ENCODE assay signal across 1 cellular context in the genomic region with DNA sequence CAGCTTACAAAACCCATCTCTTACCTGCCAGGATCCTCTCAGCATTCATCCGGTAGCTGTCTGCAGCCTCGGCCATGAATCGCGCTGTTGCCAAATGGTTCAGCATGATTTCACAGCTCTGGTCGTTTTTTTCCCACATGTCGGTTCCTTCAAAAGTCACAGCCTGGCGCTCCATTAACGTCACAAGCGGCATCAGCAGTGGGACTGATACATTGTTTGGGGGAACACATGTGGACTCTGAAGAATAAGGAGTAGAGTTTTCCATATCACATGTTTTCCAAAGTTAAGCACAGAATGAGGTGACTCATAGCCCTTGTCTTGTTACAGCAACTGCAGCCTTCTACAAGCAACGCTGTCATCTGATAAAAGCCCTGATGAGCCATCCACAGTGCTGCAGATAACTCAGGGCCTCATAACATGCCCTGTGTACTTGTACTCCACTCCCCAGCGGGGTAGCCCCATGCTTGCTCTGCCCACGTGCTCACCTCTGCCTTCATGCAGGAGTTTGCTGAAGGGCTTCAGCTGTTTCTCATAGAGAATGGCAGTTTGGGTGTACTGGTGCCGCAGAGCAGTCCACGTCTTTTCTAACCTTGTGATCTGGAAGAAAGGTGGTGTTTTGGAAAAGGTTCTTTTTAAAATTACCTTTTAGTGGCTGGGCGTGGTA.
TF ChIP-seq lines count a peak whose summit lies in the region.

No MANE protein-coding gene starts in this region.

TF ChIP-seq in K562, 482 proteins besides CTCF, POLR2A, EP300 and RAD21 (continued from another document and continues in another):
- TF ChIP-seq, protein P1, sequence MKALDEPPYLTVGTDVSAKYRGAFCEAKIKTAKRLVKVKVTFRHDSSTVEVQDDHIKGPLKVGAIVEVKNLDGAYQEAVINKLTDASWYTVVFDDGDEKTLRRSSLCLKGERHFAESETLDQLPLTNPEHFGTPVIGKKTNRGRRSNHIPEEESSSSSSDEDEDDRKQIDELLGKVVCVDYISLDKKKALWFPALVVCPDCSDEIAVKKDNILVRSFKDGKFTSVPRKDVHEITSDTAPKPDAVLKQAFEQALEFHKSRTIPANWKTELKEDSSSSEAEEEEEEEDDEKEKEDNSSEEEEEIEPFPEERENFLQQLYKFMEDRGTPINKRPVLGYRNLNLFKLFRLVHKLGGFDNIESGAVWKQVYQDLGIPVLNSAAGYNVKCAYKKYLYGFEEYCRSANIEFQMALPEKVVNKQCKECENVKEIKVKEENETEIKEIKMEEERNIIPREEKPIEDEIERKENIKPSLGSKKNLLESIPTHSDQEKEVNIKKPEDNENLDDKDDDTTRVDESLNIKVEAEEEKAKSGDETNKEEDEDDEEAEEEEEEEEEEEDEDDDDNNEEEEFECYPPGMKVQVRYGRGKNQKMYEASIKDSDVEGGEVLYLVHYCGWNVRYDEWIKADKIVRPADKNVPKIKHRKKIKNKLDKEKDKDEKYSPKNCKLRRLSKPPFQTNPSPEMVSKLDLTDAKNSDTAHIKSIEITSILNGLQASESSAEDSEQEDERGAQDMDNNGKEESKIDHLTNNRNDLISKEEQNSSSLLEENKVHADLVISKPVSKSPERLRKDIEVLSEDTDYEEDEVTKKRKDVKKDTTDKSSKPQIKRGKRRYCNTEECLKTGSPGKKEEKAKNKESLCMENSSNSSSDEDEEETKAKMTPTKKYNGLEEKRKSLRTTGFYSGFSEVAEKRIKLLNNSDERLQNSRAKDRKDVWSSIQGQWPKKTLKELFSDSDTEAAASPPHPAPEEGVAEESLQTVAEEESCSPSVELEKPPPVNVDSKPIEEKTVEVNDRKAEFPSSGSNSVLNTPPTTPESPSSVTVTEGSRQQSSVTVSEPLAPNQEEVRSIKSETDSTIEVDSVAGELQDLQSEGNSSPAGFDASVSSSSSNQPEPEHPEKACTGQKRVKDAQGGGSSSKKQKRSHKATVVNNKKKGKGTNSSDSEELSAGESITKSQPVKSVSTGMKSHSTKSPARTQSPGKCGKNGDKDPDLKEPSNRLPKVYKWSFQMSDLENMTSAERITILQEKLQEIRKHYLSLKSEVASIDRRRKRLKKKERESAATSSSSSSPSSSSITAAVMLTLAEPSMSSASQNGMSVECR (CRISPR knock-in tag; IDR thresholded peaks at IDR 0.05): peak; percentile 80
- TF ChIP-seq NKRF (IDR thresholded peaks at IDR 0.05; ENCODE audit: borderline replicate concordance): peak; percentile 80; the same call in 1 of the 2 replicates
- TF ChIP-seq ZNF589 (CRISPR knock-in tag; IDR thresholded peaks at IDR 0.05; ENCODE audit: low read depth): 0 out of 2 replicates have a peak, but pooled peaks have one; percentile 18
- TF ChIP-seq SOX6 (IDR thresholded peaks at IDR 0.05): peak; percentile 96
- no peak for TF ChIP-seq ZNF740 (CRISPR knock-in tag; IDR thresholded peaks at IDR 0.05)
- no peak for TF ChIP-seq ZNF740 (tag; IDR thresholded peaks at IDR 0.05)
- TF ChIP-seq ZNF12 (CRISPR knock-in tag; IDR thresholded peaks at IDR 0.05): peak; percentile 96
- peak; percentile 98 for TF ChIP-seq ZNF592 (IDR thresholded peaks at IDR 0.05)
- peak; percentile 82 for TF ChIP-seq ZNF644 (tag; IDR thresholded peaks at IDR 0.05; ENCODE audit: low read depth)
- TF ChIP-seq PRPF4 (IDR thresholded peaks at IDR 0.05; ENCODE audit: insufficient read depth, low read depth, low read length, poor library complexity, severe bottlenecking): no peak
- peak; percentile 82 for TF ChIP-seq TOE1 (IDR thresholded peaks at IDR 0.05; ENCODE audit: borderline replicate concordance)
- no peak for TF ChIP-seq TOE1 (CRISPR knock-in tag; IDR thresholded peaks at IDR 0.05; ENCODE audit: borderline replicate concordance, low read depth)
- peak; percentile 79; the same call in 1 of the 2 replicates for TF ChIP-seq CHAMP1 (IDR thresholded peaks at IDR 0.05)
- TF ChIP-seq ZNF780A (CRISPR knock-in tag; IDR thresholded peaks at IDR 0.05): no peak
- TF ChIP-seq GTF2E2 (tag; IDR thresholded peaks at IDR 0.05): no peak
- TF ChIP-seq ZNF23 (CRISPR knock-in tag; IDR thresholded peaks at IDR 0.05): 0 out of 2 replicates have a peak, but pooled peaks have one; percentile 10
- TF ChIP-seq, protein P2, sequence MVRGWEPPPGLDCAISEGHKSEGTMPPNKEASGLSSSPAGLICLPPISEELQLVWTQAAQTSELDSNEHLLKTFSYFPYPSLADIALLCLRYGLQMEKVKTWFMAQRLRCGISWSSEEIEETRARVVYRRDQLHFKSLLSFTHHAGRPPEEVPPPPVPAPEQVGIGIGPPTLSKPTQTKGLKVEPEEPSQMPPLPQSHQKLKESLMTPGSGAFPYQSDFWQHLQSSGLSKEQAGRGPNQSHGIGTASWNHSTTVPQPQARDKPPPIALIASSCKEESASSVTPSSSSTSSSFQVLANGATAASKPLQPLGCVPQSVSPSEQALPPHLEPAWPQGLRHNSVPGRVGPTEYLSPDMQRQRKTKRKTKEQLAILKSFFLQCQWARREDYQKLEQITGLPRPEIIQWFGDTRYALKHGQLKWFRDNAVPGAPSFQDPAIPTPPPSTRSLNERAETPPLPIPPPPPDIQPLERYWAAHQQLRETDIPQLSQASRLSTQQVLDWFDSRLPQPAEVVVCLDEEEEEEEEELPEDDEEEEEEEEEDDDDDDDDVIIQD (CRISPR knock-in tag; IDR thresholded peaks at IDR 0.05): no peak
- TF ChIP-seq, protein P3, sequence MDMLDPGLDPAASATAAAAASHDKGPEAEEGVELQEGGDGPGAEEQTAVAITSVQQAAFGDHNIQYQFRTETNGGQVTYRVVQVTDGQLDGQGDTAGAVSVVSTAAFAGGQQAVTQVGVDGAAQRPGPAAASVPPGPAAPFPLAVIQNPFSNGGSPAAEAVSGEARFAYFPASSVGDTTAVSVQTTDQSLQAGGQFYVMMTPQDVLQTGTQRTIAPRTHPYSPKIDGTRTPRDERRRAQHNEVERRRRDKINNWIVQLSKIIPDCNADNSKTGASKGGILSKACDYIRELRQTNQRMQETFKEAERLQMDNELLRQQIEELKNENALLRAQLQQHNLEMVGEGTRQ (CRISPR knock-in tag; IDR thresholded peaks at IDR 0.05): peak; percentile 79
- TF ChIP-seq, protein P4, sequence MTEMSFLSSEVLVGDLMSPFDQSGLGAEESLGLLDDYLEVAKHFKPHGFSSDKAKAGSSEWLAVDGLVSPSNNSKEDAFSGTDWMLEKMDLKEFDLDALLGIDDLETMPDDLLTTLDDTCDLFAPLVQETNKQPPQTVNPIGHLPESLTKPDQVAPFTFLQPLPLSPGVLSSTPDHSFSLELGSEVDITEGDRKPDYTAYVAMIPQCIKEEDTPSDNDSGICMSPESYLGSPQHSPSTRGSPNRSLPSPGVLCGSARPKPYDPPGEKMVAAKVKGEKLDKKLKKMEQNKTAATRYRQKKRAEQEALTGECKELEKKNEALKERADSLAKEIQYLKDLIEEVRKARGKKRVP (CRISPR knock-in tag; IDR thresholded peaks at IDR 0.05): peak; percentile 75
- TF ChIP-seq, protein P5, sequence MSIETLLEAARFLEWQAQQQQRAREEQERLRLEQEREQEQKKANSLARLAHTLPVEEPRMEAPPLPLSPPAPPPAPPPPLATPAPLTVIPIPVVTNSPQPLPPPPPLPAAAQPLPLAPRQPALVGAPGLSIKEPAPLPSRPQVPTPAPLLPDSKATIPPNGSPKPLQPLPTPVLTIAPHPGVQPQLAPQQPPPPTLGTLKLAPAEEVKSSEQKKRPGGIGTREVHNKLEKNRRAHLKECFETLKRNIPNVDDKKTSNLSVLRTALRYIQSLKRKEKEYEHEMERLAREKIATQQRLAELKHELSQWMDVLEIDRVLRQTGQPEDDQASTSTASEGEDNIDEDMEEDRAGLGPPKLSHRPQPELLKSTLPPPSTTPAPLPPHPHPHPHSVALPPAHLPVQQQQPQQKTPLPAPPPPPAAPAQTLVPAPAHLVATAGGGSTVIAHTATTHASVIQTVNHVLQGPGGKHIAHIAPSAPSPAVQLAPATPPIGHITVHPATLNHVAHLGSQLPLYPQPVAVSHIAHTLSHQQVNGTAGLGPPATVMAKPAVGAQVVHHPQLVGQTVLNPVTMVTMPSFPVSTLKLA (conservative IDR thresholded peaks at IDR 0.05): peak; percentile 96 to 98
- TF ChIP-seq HCFC1 (IDR thresholded peaks at IDR 0.05; ENCODE audit: low read depth, low read length): peak; percentile 39; the same call in 1 of the 2 replicates
- TF ChIP-seq, protein P6, sequence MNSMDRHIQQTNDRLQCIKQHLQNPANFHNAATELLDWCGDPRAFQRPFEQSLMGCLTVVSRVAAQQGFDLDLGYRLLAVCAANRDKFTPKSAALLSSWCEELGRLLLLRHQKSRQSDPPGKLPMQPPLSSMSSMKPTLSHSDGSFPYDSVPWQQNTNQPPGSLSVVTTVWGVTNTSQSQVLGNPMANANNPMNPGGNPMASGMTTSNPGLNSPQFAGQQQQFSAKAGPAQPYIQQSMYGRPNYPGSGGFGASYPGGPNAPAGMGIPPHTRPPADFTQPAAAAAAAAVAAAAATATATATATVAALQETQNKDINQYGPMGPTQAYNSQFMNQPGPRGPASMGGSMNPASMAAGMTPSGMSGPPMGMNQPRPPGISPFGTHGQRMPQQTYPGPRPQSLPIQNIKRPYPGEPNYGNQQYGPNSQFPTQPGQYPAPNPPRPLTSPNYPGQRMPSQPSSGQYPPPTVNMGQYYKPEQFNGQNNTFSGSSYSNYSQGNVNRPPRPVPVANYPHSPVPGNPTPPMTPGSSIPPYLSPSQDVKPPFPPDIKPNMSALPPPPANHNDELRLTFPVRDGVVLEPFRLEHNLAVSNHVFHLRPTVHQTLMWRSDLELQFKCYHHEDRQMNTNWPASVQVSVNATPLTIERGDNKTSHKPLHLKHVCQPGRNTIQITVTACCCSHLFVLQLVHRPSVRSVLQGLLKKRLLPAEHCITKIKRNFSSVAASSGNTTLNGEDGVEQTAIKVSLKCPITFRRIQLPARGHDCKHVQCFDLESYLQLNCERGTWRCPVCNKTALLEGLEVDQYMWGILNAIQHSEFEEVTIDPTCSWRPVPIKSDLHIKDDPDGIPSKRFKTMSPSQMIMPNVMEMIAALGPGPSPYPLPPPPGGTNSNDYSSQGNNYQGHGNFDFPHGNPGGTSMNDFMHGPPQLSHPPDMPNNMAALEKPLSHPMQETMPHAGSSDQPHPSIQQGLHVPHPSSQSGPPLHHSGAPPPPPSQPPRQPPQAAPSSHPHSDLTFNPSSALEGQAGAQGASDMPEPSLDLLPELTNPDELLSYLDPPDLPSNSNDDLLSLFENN (IDR thresholded peaks at IDR 0.05; ENCODE audit: low read depth in 2 of 2, low read length in 2 of 2): peak in 1 of 2 experiments; percentile 87; a peak in 2 of 4 replicates
